Comparison of ENCODE assay signal across 1 cellular context in the genomic region with DNA sequence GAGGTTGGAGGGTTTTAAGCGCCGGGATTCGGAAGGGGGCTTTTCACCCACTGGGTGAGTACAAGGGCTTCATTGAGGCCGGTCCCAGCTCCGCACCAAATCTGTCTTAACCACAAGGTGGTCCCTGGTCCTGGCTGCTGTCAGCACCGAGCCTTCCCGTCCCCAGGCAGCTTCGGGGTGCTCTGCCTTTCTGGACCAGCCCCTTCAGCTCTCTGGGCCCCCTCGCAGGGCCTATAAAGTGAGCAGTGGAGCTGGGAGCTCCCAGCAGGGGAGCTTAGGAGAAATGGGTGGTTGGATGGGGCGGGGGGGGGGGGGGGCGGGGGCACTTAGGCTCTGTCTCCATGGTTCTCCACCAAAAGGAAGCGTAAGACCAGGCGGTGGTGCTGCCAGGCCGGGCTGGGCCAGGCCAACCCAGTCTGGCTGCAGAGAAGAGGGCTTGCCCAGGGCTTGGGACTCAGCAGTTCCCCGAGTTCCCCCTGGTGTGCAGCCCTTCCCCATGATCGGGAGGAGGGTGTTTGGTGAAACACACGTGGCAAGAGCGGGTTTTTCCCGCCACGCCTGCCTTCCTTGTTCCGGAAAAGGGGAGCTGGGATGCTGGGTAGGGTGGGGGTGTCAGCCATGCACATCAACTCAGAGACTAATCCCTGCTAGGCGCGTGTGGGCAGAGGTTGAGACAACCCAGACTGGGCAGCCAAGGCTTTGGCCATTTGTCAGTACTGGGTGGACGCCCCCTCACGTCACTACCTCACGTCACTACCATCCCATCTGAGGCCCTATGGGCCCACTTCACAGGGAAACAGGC.
TF ChIP-seq lines count a peak whose summit lies in the region.

No MANE protein-coding gene starts in this region.

TF ChIP-seq in HepG2, 621 proteins besides CTCF, POLR2A, EP300 and RAD21:
- TF ChIP-seq CREB1 (IDR thresholded peaks at IDR 0.05): peak; percentile 60
- TF ChIP-seq CREB1 (CRISPR knock-in tag; IDR thresholded peaks at IDR 0.05): no peak
- no peak for TF ChIP-seq SNAPC4 (CRISPR knock-in tag; IDR thresholded peaks at IDR 0.05)
